In genomic region chr1:190019717-190020116, GRCh38 we compare ENCODE assay signal across 2 cellular contexts.
TF ChIP-seq lines count a peak whose summit lies in the region.

No MANE protein-coding gene starts in this region.

TF ChIP-seq in HepG2, 621 proteins besides CTCF, POLR2A, EP300 and RAD21 (continued from another document):
- TF ChIP-seq, protein P1, sequence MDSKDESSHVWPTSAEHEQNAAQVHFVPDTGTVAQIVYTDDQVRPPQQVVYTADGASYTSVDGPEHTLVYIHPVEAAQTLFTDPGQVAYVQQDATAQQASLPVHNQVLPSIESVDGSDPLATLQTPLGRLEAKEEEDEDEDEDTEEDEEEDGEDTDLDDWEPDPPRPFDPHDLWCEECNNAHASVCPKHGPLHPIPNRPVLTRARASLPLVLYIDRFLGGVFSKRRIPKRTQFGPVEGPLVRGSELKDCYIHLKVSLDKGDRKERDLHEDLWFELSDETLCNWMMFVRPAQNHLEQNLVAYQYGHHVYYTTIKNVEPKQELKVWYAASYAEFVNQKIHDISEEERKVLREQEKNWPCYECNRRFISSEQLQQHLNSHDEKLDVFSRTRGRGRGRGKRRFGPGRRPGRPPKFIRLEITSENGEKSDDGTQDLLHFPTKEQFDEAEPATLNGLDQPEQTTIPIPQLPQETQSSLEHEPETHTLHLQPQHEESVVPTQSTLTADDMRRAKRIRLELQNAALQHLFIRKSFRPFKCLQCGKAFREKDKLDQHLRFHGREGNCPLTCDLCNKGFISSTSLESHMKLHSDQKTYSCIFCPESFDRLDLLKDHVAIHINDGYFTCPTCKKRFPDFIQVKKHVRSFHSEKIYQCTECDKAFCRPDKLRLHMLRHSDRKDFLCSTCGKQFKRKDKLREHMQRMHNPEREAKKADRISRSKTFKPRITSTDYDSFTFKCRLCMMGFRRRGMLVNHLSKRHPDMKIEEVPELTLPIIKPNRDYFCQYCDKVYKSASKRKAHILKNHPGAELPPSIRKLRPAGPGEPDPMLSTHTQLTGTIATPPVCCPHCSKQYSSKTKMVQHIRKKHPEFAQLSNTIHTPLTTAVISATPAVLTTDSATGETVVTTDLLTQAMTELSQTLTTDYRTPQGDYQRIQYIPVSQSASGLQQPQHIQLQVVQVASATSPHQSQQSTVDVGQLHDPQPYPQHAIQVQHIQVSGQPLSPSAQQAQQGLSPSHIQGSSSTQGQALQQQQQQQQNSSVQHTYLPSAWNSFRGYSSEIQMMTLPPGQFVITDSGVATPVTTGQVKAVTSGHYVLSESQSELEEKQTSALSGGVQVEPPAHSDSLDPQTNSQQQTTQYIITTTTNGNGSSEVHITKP (CRISPR knock-in tag; IDR thresholded peaks at IDR 0.05; ENCODE audit: low read depth), result no peak
- TF ChIP-seq SAP130 (CRISPR knock-in tag; IDR thresholded peaks at IDR 0.05; ENCODE audit: low read depth), result no peak
TF ChIP-seq in HepG2: peak in this region for 0.

TF ChIP-seq in GM12878, 131 proteins besides CTCF, POLR2A, EP300 and RAD21:
- TF ChIP-seq, protein P2, sequence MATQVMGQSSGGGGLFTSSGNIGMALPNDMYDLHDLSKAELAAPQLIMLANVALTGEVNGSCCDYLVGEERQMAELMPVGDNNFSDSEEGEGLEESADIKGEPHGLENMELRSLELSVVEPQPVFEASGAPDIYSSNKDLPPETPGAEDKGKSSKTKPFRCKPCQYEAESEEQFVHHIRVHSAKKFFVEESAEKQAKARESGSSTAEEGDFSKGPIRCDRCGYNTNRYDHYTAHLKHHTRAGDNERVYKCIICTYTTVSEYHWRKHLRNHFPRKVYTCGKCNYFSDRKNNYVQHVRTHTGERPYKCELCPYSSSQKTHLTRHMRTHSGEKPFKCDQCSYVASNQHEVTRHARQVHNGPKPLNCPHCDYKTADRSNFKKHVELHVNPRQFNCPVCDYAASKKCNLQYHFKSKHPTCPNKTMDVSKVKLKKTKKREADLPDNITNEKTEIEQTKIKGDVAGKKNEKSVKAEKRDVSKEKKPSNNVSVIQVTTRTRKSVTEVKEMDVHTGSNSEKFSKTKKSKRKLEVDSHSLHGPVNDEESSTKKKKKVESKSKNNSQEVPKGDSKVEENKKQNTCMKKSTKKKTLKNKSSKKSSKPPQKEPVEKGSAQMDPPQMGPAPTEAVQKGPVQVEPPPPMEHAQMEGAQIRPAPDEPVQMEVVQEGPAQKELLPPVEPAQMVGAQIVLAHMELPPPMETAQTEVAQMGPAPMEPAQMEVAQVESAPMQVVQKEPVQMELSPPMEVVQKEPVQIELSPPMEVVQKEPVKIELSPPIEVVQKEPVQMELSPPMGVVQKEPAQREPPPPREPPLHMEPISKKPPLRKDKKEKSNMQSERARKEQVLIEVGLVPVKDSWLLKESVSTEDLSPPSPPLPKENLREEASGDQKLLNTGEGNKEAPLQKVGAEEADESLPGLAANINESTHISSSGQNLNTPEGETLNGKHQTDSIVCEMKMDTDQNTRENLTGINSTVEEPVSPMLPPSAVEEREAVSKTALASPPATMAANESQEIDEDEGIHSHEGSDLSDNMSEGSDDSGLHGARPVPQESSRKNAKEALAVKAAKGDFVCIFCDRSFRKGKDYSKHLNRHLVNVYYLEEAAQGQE (IDR thresholded peaks at IDR 0.05; ENCODE audit: low read depth, low read length), result no peak
- TF ChIP-seq RCOR1 (conservative IDR thresholded peaks at IDR 0.05; ENCODE audit: low read depth, low read length) (no peak), GABPA (IDR thresholded peaks at IDR 0.05; ENCODE audit: low read depth) (no peak), TBL1XR1 (IDR thresholded peaks at IDR 0.05; ENCODE audit: low read depth, low read length) (no peak), CHD4 (IDR thresholded peaks at IDR 0.05) (no peak), RELB (IDR thresholded peaks at IDR 0.05; ENCODE audit: low read depth) (no peak), IKZF1 (conservative IDR thresholded peaks at IDR 0.05) (no peak), PKNOX1 (IDR thresholded peaks at IDR 0.05) (no peak), BCL11A (IDR thresholded peaks at IDR 0.05; ENCODE audit: low read depth, low read length) (no peak), LARP7 (IDR thresholded peaks at IDR 0.05) (no peak)
- TF ChIP-seq, protein P3, sequence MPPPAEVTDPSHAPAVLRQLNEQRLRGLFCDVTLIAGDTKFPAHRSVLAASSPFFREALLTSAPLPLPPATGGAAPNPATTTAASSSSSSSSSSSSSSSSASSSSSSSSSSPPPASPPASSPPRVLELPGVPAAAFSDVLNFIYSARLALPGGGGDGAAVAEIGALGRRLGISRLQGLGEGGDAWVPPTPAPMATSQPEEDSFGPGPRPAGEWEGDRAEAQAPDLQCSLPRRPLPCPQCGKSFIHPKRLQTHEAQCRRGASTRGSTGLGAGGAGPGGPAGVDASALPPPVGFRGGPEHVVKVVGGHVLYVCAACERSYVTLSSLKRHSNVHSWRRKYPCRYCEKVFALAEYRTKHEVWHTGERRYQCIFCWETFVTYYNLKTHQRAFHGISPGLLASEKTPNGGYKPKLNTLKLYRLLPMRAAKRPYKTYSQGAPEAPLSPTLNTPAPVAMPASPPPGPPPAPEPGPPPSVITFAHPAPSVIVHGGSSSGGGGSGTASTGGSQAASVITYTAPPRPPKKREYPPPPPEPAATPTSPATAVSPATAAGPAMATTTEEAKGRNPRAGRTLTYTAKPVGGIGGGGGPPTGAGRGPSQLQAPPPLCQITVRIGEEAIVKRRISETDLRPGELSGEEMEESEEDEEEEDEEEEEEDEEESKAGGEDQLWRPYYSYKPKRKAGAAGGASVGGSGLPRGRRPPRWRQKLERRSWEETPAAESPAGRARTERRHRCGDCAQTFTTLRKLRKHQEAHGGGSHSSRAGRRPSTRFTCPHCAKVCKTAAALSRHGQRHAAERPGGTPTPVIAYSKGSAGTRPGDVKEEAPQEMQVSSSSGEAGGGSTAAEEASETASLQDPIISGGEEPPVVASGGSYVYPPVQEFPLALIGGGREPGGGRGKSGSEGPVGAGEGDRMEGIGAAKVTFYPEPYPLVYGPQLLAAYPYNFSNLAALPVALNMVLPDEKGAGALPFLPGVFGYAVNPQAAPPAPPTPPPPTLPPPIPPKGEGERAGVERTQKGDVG (CRISPR knock-in tag; IDR thresholded peaks at IDR 0.05), result no peak
